ENCODE assay signal across 35 cellular contexts in genomic region chr1:166410083-166410385, GRCh38.
"Had no signal": no experiment of that assay in that cellular context is flagged by ENCODE, and none has a peak within 500 bp of the region (broad histone marks: within the 10 kb centered on the region; RNA-seq: fewer than 3 reads in every experiment).

No MANE protein-coding gene starts in this region.

- H3K27ac Mint-ChIP-seq: activated B cell treated with CpG ODN at 0.5 μM for 24 hours; activated CD4-positive, alpha-beta memory T cell treated with anti-CD3 and anti-CD28 coated beads for 36 hours; activated CD4-positive, alpha-beta T cell treated with anti-CD3 and anti-CD28 coated beads, Interleukin-2, amount 10 ng/mL, durations not matched to agents 24 days and 14 days; activated CD8-positive, alpha-beta T cell treated with anti-CD3 and anti-CD28 coated beads for 36 hours; activated naive CD4-positive, alpha-beta T cell treated with anti-CD3 and anti-CD28 coated beads for 36 hours; activated naive CD8-positive, alpha-beta T cell treated with anti-CD3 and anti-CD28 coated beads for 36 hours; activated T-cell treated with anti-CD3 and anti-CD28 coated beads, Interleukin-2, amount 50 U/mL, for 72 hours; activated T-helper 1 cell treated with anti-CD3 and anti-CD28 coated beads, Interleukin-12 subunit alpha, Interleukin-12 subunit beta, Interleukin-2, Interleukin-4 antibody, amounts not matched to agents 30 ng/mL and 10 ng/mL and 1 ng/mL, durations not matched to agents 14 hours and 24 hours and 36 hours; activated T-helper 17 cell treated with anti-CD3 and anti-CD28 coated beads, Interleukin-2, amount 50 U/mL, for 72 hours; T-helper 1 cell treated with Interleukin-12 subunit alpha and Interleukin-12 subunit beta and Interleukin-4 antibody, amounts not matched to agents 30 μg/mL and 1 μg/mL, for 36 hours; T-helper 2 cell treated with Interferon-gamma antibody and Interleukin-4, amounts not matched to agents 5 μg/mL and 100 μg/mL, for 36 hours had no signal

- H3K4me1 ChIP-seq: adrenal gland, body of pancreas, breast epithelium had no signal

- H3K4me3 ChIP-seq: adrenal gland, body of pancreas, breast epithelium had no signal

- DNase-seq: activated B cell treated with CpG ODN at 0.5 μM for 24 hours; activated CD4-positive, alpha-beta memory T cell treated with anti-CD3 and anti-CD28 coated beads for 36 hours; activated CD4-positive, alpha-beta T cell treated with anti-CD3 and anti-CD28 coated beads for 4 hours; activated CD4-positive, alpha-beta T cell treated with anti-CD3 and anti-CD28 coated beads, Interleukin-2, amount 10 ng/mL, durations not matched to agents 24 days and 14 days; activated CD4-positive, alpha-beta T cell treated with anti-CD3 and anti-CD28 coated beads, Interleukin-2, amount 50 U/mL, for 1 hour; activated CD4-positive, alpha-beta T cell treated with anti-CD3 and anti-CD28 coated beads, Interleukin-2, amount 50 U/mL, for 4 hours; activated CD4-positive, CD25-positive, alpha-beta regulatory T cell treated with anti-CD3 and anti-CD28 coated beads, Interleukin-2, amount 50 U/mL, for 72 hours; activated CD8-positive, alpha-beta memory T cell treated with anti-CD3 and anti-CD28 coated beads, Interleukin-2, amount 50 U/mL, for 4 hours; activated CD8-positive, alpha-beta T cell treated with anti-CD3 and anti-CD28 coated beads for 36 hours; activated effector memory CD4-positive, alpha-beta T cell treated with anti-CD3 and anti-CD28 coated beads, Interleukin-2, amount 50 U/mL, for 16 hours; activated gamma-delta T cell treated with Interleukin-2 at 50 U/mL for 16 hours; activated naive CD4-positive, alpha-beta T cell; activated naive CD4-positive, alpha-beta T cell treated with anti-CD3 and anti-CD28 coated beads for 36 hours; activated naive CD4-positive, alpha-beta T cell treated with anti-CD3 and anti-CD28 coated beads, Interleukin-2, amount 50 U/mL, for 16 hours; activated naive CD8-positive, alpha-beta T cell treated with anti-CD3 and anti-CD28 coated beads for 36 hours; activated T-cell treated with anti-CD3 and anti-CD28 coated beads for 4 hours; activated T-cell treated with anti-CD3 and anti-CD28 coated beads, Interleukin-2, amount 50 U/mL, for 1 hour; activated T-cell treated with anti-CD3 and anti-CD28 coated beads, Interleukin-2, amount 50 U/mL, for 4 hours; activated T-cell treated with anti-CD3 and anti-CD28 coated beads, Interleukin-2, amount 50 U/mL, for 72 hours; adrenal gland; amniotic stem cell; aorta; brain microvascular endothelial cell; central memory CD4-positive, alpha-beta T cell; T-helper 1 cell; T-helper 2 cell; T-helper 9 cell had no signal

- H3K9me3 ChIP-seq: adrenal gland had no signal

- H3K27me3 ChIP-seq: adrenal gland, body of pancreas, brain microvascular endothelial cell, breast epithelium had no signal

- H3K36me3 ChIP-seq: adrenal gland, brain microvascular endothelial cell, breast epithelium had no signal

- H3K27ac ChIP-seq: adrenal gland, body of pancreas, brain microvascular endothelial cell, breast epithelium, VCaP had no signal

- H3K4me1 Mint-ChIP-seq: activated B cell treated with CpG ODN at 0.5 μM for 24 hours; activated CD4-positive, alpha-beta T cell treated with anti-CD3 and anti-CD28 coated beads, Interleukin-2, amount 10 ng/mL, durations not matched to agents 24 days and 14 days; activated naive CD8-positive, alpha-beta T cell treated with anti-CD3 and anti-CD28 coated beads for 36 hours; activated T-helper 17 cell treated with anti-CD3 and anti-CD28 coated beads, Interleukin-2, amount 50 U/mL, for 72 hours had no signal

- H3K4me3 Mint-ChIP-seq: activated B cell treated with CpG ODN at 0.5 μM for 24 hours; activated CD4-positive, alpha-beta memory T cell treated with anti-CD3 and anti-CD28 coated beads for 36 hours; activated CD4-positive, alpha-beta T cell treated with anti-CD3 and anti-CD28 coated beads, Interleukin-2, amount 10 ng/mL, durations not matched to agents 24 days and 14 days; activated CD8-positive, alpha-beta T cell treated with anti-CD3 and anti-CD28 coated beads for 36 hours; activated naive CD4-positive, alpha-beta T cell treated with anti-CD3 and anti-CD28 coated beads for 36 hours; activated naive CD8-positive, alpha-beta T cell treated with anti-CD3 and anti-CD28 coated beads for 36 hours; activated T-cell treated with anti-CD3 and anti-CD28 coated beads, Interleukin-2, amount 50 U/mL, for 4 hours; activated T-cell treated with anti-CD3 and anti-CD28 coated beads, Interleukin-2, amount 50 U/mL, for 72 hours; activated T-helper 1 cell treated with anti-CD3 and anti-CD28 coated beads, Interleukin-12 subunit alpha, Interleukin-12 subunit beta, Interleukin-2, Interleukin-4 antibody, amounts not matched to agents 30 ng/mL and 10 ng/mL and 1 ng/mL, durations not matched to agents 14 hours and 24 hours and 36 hours; activated T-helper 17 cell treated with anti-CD3 and anti-CD28 coated beads, Interleukin-2, amount 50 U/mL, for 72 hours; T-helper 1 cell treated with Interleukin-12 subunit alpha and Interleukin-12 subunit beta and Interleukin-4 antibody, amounts not matched to agents 30 μg/mL and 1 μg/mL, for 36 hours; T-helper 2 cell treated with Interferon-gamma antibody and Interleukin-4, amounts not matched to agents 5 μg/mL and 100 μg/mL, for 36 hours had no signal

- ATAC-seq: activated CD8-positive, alpha-beta T cell treated with anti-CD3 and anti-CD28 coated beads for 36 hours; activated naive CD4-positive, alpha-beta T cell treated with anti-CD3 and anti-CD28 coated beads, Interleukin-2, amount 50 U/mL, for 72 hours; activated T-cell treated with anti-CD3 and anti-CD28 coated beads, Interleukin-2, amount 50 U/mL, for 4 hours; activated T-cell treated with anti-CD3 and anti-CD28 coated beads, Interleukin-2, amount 50 U/mL, for 72 hours; activated T-helper 17 cell treated with anti-CD3 and anti-CD28 coated beads, Interleukin-2, amount 50 U/mL, for 72 hours; body of pancreas had no signal

- H3K36me3 Mint-ChIP-seq: activated CD4-positive, alpha-beta memory T cell treated with anti-CD3 and anti-CD28 coated beads for 36 hours had no signal

- H3K27me3 Mint-ChIP-seq: activated CD8-positive, alpha-beta T cell treated with anti-CD3 and anti-CD28 coated beads for 36 hours had no signal
